ENCODE assay signal across 1 cellular context in the genomic region with DNA sequence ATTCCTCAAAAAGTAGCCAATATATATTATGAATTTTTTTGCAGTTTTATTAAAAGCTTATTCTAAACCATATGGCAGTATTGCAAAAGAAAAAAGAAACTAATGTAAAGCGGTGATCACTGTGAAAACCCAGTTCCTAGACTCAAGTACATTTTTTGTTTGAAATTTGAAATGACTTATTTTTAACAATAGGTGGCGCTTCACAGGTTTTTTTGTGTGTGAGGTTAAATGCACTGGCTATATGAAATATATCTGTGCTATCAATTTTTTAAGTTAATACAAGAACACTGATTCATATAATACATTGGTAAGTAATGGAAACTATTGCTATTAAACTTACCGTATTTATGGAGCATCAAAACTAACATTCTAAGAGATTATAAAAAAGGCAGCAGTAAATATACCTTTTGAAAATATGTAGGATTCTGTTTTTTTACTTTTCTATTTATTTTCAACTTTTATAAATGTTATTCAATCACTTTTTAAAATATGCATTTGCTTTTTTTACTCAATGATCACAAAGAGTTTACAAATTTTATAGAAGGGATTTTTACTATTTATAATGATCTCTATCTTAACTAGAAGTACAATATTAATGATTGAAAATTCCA.
TF ChIP-seq lines count a peak whose summit lies in the region.

No MANE protein-coding gene starts in this region.

TF ChIP-seq in IMR-90, 13 proteins besides CTCF, POLR2A, EP300 and RAD21 (continued from another document):
- TF ChIP-seq MAFK (IDR thresholded peaks at IDR 0.05; ENCODE audit: low read depth, low read length) (no peak), MAZ (IDR thresholded peaks at IDR 0.05; ENCODE audit: borderline replicate concordance, low read depth, low read length) (no peak), RFX5 (IDR thresholded peaks at IDR 0.05; ENCODE audit: low read depth, low read length) (no peak), SMC3 (IDR thresholded peaks at IDR 0.05; ENCODE audit: low read depth, low read length) (peak; percentile 69), CHD1 (IDR thresholded peaks at IDR 0.05; ENCODE audit: low read depth, low read length) (no peak)
